ENCODE assay signal across 27 cellular contexts in genomic region chr16:12609937-12610699, GRCh38.
DNase-seq lines count a peak whose midpoint lies in the region; FAIRE-seq and TF ChIP-seq lines count a peak whose summit lies in the region.
"Had no signal": no experiment of that assay in that cellular context is flagged by ENCODE, and none has a peak within 500 bp of the region (broad histone marks: within the 10 kb centered on the region; RNA-seq: fewer than 3 reads in every experiment).

No MANE protein-coding gene starts in this region.

- no peak for FAIRE-seq in D721Med (lab: Jason Lieb, UNC)

- TF ChIP-seq RAD21 in liver (IDR thresholded peaks at IDR 0.05), result peak in 1 of 2 donors; percentile 32

- DNase-seq in COLO829 (ENCODE audit: low spot score), result peak; percentile 49
- peak; percentile 81 for DNase-seq in NCI-H226
- DNase-seq in brain microvascular endothelial cell, result peak; percentile 7
- no peak for DNase-seq in SKM-1 treated with dmso at 0.1 percent for 144 hours (lab: John Stamatoyannopoulos, UW; ENCODE audit: unreplicated experiment)
- no peak for DNase-seq in D721Med (ENCODE audit: insufficient read length, low spot score)
- no peak for DNase-seq in esophagus muscularis mucosa (ENCODE audit: extremely low spot score)
- DNase-seq in ovary, result no peak
- DNase-seq: activated naive CD4-positive, alpha-beta T cell treated with Interleukin-2 at 50 U/mL for 16 hours; amniotic stem cell; COR-L47; cortex of kidney; effector memory CD8-positive, alpha-beta T cell; IMR-90; left lung; NCI-H1048; NCI-H187; NCI-H2171 treated with DMSO at 0.1 percent for 48 hours; NCI-H524 treated with DMSO at 0.1 percent for 48 hours; NK-92 treated with Interleukin-12 subunit alpha and Interleukin-12 subunit beta, amount 100 ng/mL, for 24 hours; PC-3; retina; SHP77 treated with DMSO at 0.1 percent for 48 hours; spleen; stimulated activated CD4-positive, alpha-beta T cell treated with anti-CD3 and anti-CD28 coated beads, Interleukin-2, amount 100 ng/mL, for 48 hours; T1000 had no signal

- H3K36me3 ChIP-seq in brain microvascular endothelial cell (replicated peaks), result no peaks in the 10 kb centered on the region
- no peaks in the 10 kb centered on the region for H3K36me3 ChIP-seq in liver (ENCODE audit: control insufficient read depth in 4 of 4, insufficient read depth in 3 of 4, low read depth in 1 of 4, low read length in 3 of 4)
- H3K36me3 ChIP-seq in esophagus muscularis mucosa, result no peaks in the 10 kb centered on the region
- H3K36me3 ChIP-seq in ovary, result no peaks in the 10 kb centered on the region
- H3K36me3 ChIP-seq: left lung, spleen had no signal

- H3K9me3 ChIP-seq in liver (ENCODE audit: control insufficient read depth in 4 of 4, low read length in 3 of 4) (no peaks in the 10 kb centered on the region), esophagus muscularis mucosa (no peaks in the 10 kb centered on the region), ovary (no peaks in the 10 kb centered on the region)

- in situ Hi-C loops in brain microvascular endothelial cell (cut with HindIII; ENCODE audit: low pct_ligation_motif_present, low sequenced_read_pairs), result no loop called here

- H3K27me3 ChIP-seq in brain microvascular endothelial cell (replicated peaks) (no peaks in the 10 kb centered on the region), liver (ENCODE audit: control insufficient read depth in 4 of 4, insufficient read depth in 4 of 4, low read length in 3 of 4) (no peaks in the 10 kb centered on the region), esophagus muscularis mucosa (no peaks in the 10 kb centered on the region), ovary (no peaks in the 10 kb centered on the region)
- H3K27me3 ChIP-seq: foreskin keratinocyte, left lung had no signal

- H3K27ac ChIP-seq in brain microvascular endothelial cell (no peak overlapping the region), liver (ENCODE audit: low read depth in 1 of 2, low read length in 2 of 2) (peak overlapping the region; percentile 54 to 79), esophagus muscularis mucosa (replicated peaks in 1 of 4) (no peak overlapping the region), ovary (no peak overlapping the region)
- H3K27ac ChIP-seq: foreskin keratinocyte, left lung, spleen had no signal

- TF ChIP-seq EP300 in esophagus muscularis mucosa (IDR thresholded peaks at IDR 0.05) (no peak), ovary (IDR thresholded peaks at IDR 0.05) (no peak)

- intact Hi-C loops in esophagus muscularis mucosa (cut with DNase I), result no loop called here
- intact Hi-C loops in ovary (cut with DNase I), result no loop called here

- no peak overlapping the region for H3K9ac ChIP-seq in liver (ENCODE audit: low read depth in 1 of 2, low read length in 2 of 2)

- no peak for TF ChIP-seq POLR2A in esophagus muscularis mucosa (IDR thresholded peaks at IDR 0.05; ENCODE audit: low read depth)
- no peak for TF ChIP-seq POLR2A in ovary (IDR thresholded peaks at IDR 0.05)

- TF ChIP-seq CTCF in brain microvascular endothelial cell (IDR thresholded peaks at IDR 0.05; ENCODE audit: low read depth, low read length, missing control alignments) (no peak), liver (IDR thresholded peaks at IDR 0.05; ENCODE audit: low read depth, low read length, missing input control) (no peak), D721Med (IDR thresholded peaks at IDR 0.05; ENCODE audit: insufficient read depth, missing control alignments) (no peak), esophagus muscularis mucosa (IDR thresholded peaks at IDR 0.05) (no peak), ovary (IDR thresholded peaks at IDR 0.05) (no peak)

- 42% methylated on average over 8 of the region's 8 CpGs for WGBS in liver
- WGBS in esophagus muscularis mucosa, result 78% methylated on average over 8 of the region's 8 CpGs
- 73 to 78% (median 76%) methylated on average over 8 of the region's 8 CpGs for WGBS in ovary, 3 donors

- H3K4me1 ChIP-seq in liver (ENCODE audit: control insufficient read depth in 4 of 4, insufficient read depth in 4 of 4, low read length in 3 of 4) (peaks cover 2 to 42% (median 29%) of the 10 kb centered on the region in 4 donors), esophagus muscularis mucosa (no peaks in the 10 kb centered on the region), ovary (ENCODE audit: insufficient read depth) (no peaks in the 10 kb centered on the region)
- H3K4me1 ChIP-seq: foreskin keratinocyte, left lung, spleen had no signal

- H3K4me3 ChIP-seq in brain microvascular endothelial cell (ENCODE audit: low read depth, low read length) (no peak overlapping the region), liver (ENCODE audit: low read depth in 1 of 3, low read length in 3 of 3) (no peak overlapping the region), esophagus muscularis mucosa (no peak overlapping the region), ovary (no peak overlapping the region)
- H3K4me3 ChIP-seq: left lung, spleen had no signal

TF ChIP-seq in liver, 16 proteins besides CTCF, POLR2A, EP300 and RAD21:
- TF ChIP-seq FOXA1 (IDR thresholded peaks at IDR 0.05) (peak; percentile 25), GABPA (IDR thresholded peaks at IDR 0.05 in 1 of 2, conservative IDR thresholded peaks at IDR 0.05 in 1 of 2) (no peak), ATF3 (IDR thresholded peaks at IDR 0.05) (no peak), YY1 (IDR thresholded peaks at IDR 0.05) (no peak), FOXA2 (IDR thresholded peaks at IDR 0.05) (peak; percentile 73), TAF1 (conservative IDR thresholded peaks at IDR 0.05) (no peak), EGR1 (IDR thresholded peaks at IDR 0.05; ENCODE audit: low read depth in 2 of 2) (peak in 1 of 2 donors; percentile 81), HNF4A (conservative IDR thresholded peaks at IDR 0.05) (peak; percentile 15 to 67), RXRA (IDR thresholded peaks at IDR 0.05) (peak; percentile 50 to 85), REST (IDR thresholded peaks at IDR 0.05) (peak; percentile 68), JUND (IDR thresholded peaks at IDR 0.05) (peak in 1 of 2 donors; percentile 66), MAX (IDR thresholded peaks at IDR 0.05) (peak; percentile 17), SP1 (IDR thresholded peaks at IDR 0.05) (no peak), HNF4G (IDR thresholded peaks at IDR 0.05) (no peak), NR2F2 (IDR thresholded peaks at IDR 0.05) (no peak), ZBTB33 (IDR thresholded peaks at IDR 0.05) (peak; percentile 32)

Comparison
In these comparisons a context has a peak if more than half of its experiments do, and no peak if none do; other contexts are left out.
1. DNase-seq: peak in COLO829 (single experiment), NCI-H226 (single experiment) and brain microvascular endothelial cell (single experiment); none in SKM-1 treated with dmso at 0.1 percent for 144 hours (single experiment), D721Med (single experiment), esophagus muscularis mucosa (single experiment) and ovary (0 of 5).
2. H3K27ac ChIP-seq: peak in liver (2 of 2); none in brain microvascular endothelial cell (single experiment), esophagus muscularis mucosa (0 of 4) and ovary (0 of 2).